15 cellular contexts compared by ENCODE assay signal in genomic region chr6:168451805-168452204, GRCh38. TPM values are rescaled to one million over a fixed set of nuclear protein-coding genes. Genes with fewer than 3 reads are reported as not detected.
DNase-seq lines count a peak whose midpoint lies in the region; ATAC-seq and TF ChIP-seq lines count a peak whose summit lies in the region.
"Had no signal": no experiment of that assay in that cellular context is flagged by ENCODE, and none has a peak within 500 bp of the region (broad histone marks: within the 10 kb centered on the region; RNA-seq: fewer than 3 reads in every experiment).

No MANE protein-coding gene starts in this region.

- H3K27me3 Mint-ChIP-seq in natural killer cell (ENCODE audit: low read depth in 2 of 2) = peaks cover 7 to 20% of the 10 kb centered on the region in 2 donors

- no peaks in the 10 kb centered on the region for H3K79me2 ChIP-seq in PC-3 (ENCODE audit: low read length)

- H3K36me3 Mint-ChIP-seq in natural killer cell = no peaks in the 10 kb centered on the region
- H3K36me3 Mint-ChIP-seq: activated naive CD4-positive, alpha-beta T cell treated with anti-CD3 and anti-CD28 coated beads, Interleukin-2, amount 50 U/mL, for 24 hours had no signal

- TF ChIP-seq CTCF in PC-3 (conservative IDR thresholded peaks at IDR 0.05; ENCODE audit: low read depth, low read length) (0 out of 2 replicates have a peak, but pooled peaks have one; percentile 13), fibroblast of the aortic adventitia (IDR thresholded peaks at IDR 0.05; ENCODE audit: insufficient read depth, low read length) (peak; percentile 54), natural killer cell (IDR thresholded peaks at IDR 0.05) (no peak)

- no TSS peak for BruUV-seq in PC-3 (replicated peaks; lab: Mats Ljungman, UMichigan)

- no peak for ATAC-seq in PC-3
- no peak for ATAC-seq in natural killer cell
- ATAC-seq: stimulated activated naive CD8-positive, alpha-beta T cell treated with anti-CD3 and anti-CD28 coated beads, Interleukin-15, amount 100 ng/mL, for 72 hours had no signal

- H3K4me1 Mint-ChIP-seq in natural killer cell = no peaks in the 10 kb centered on the region
- H3K4me1 Mint-ChIP-seq: activated naive CD4-positive, alpha-beta T cell treated with anti-CD3 and anti-CD28 coated beads, Interleukin-2, amount 50 U/mL, for 24 hours; stimulated activated naive CD8-positive, alpha-beta T cell treated with anti-CD3 and anti-CD28 coated beads, Interleukin-15, amount 100 ng/mL, for 72 hours had no signal

- no peak overlapping the region for H2AFZ ChIP-seq in PC-3 (ENCODE audit: low read length)

- H3K4me3 ChIP-seq in PC-3 (ENCODE audit: low read length) = no peak overlapping the region
- H3K4me3 ChIP-seq in fibroblast of the aortic adventitia (ENCODE audit: low read depth, low read length) = no peak overlapping the region
- peak overlapping the region; percentile 28 to 40 for H3K4me3 ChIP-seq in stomach smooth muscle (ENCODE audit: low read length in 2 of 2)

- H3K27me3 ChIP-seq in PC-3 (ENCODE audit: low read length) (peaks cover 23% of the 10 kb centered on the region; the same call in 1 of the 2 replicates), stomach smooth muscle (ENCODE audit: control insufficient read depth in 1 of 2, insufficient read depth in 2 of 2, low read length in 2 of 2) (no peaks in the 10 kb centered on the region)

- no peaks in the 10 kb centered on the region for H3K9me3 ChIP-seq in PC-3 (ENCODE audit: low read length)
- H3K9me3 ChIP-seq in stomach smooth muscle (ENCODE audit: control insufficient read depth in 2 of 2, low read length in 2 of 2) = no peaks in the 10 kb centered on the region

- no peaks in the 10 kb centered on the region for H3K9me2 ChIP-seq in PC-3 (replicated peaks; ENCODE audit: low read length)

- CTCF ChIA-PET in PC-3 (lab: Charles Lee) = no interaction called here

- H3K9me3 Mint-ChIP-seq in natural killer cell = no peaks in the 10 kb centered on the region
- H3K9me3 Mint-ChIP-seq: activated naive CD4-positive, alpha-beta T cell treated with anti-CD3 and anti-CD28 coated beads, Interleukin-2, amount 50 U/mL, for 24 hours; stimulated activated naive CD8-positive, alpha-beta T cell treated with anti-CD3 and anti-CD28 coated beads, Interleukin-15, amount 100 ng/mL, for 72 hours had no signal

- intact Hi-C loops in PC-3 (cut with micrococcal nuclease) = no loop called here
- intact Hi-C loops in natural killer cell (cut with micrococcal nuclease) = no loop called here

- DNase-seq in NCI-H2081 (lab: John Stamatoyannopoulos, UW) (peak; percentile 14 to 75), NCI-H2081 treated with DMSO at 0.1 percent for 48 hours (lab: John Stamatoyannopoulos, UW) (no peak), PC-3 (no peak), fibroblast of the aortic adventitia (ENCODE audit: low read depth) (no peak), natural killer cell (no peak), NCI-H510A treated with DMSO at 0.1 percent for 48 hours (lab: John Stamatoyannopoulos, UW) (no peak), AG20443 (ENCODE audit: low spot score) (no peak)
- DNase-seq: DMS153; MV-4-11; stimulated activated CD4-positive, alpha-beta T cell treated with anti-CD3 and anti-CD28 coated beads, Interleukin-4, amount 100 ng/mL, for 4 hours; stimulated activated naive CD8-positive, alpha-beta T cell treated with anti-CD3 and anti-CD28 coated beads, Interleukin-15, amount 100 ng/mL, for 72 hours had no signal

- POLR2A ChIA-PET in PC-3 (lab: Charles Lee; ENCODE audit: unreplicated experiment) = no interaction called here

- H3K4me1 ChIP-seq in PC-3 (ENCODE audit: insufficient read depth, low read length) (no peaks in the 10 kb centered on the region), stomach smooth muscle (ENCODE audit: control insufficient read depth, insufficient read depth, low read length) (peaks cover 76% of the 10 kb centered on the region)

- H3F3A ChIP-seq in PC-3 (ENCODE audit: low read length, unreplicated experiment) = no peaks in the 10 kb centered on the region

- H3K9ac ChIP-seq in PC-3 (ENCODE audit: low read length) = no peak overlapping the region
- peak overlapping the region in 1 of 2 donors; percentile 30 for H3K9ac ChIP-seq in stomach smooth muscle (ENCODE audit: low read length in 2 of 2)

- H3K36me3 ChIP-seq in PC-3 (ENCODE audit: low read depth, low read length) (no peaks in the 10 kb centered on the region), stomach smooth muscle (ENCODE audit: control insufficient read depth in 2 of 2, insufficient read depth in 2 of 2, low read length in 2 of 2) (peaks cover 0 to 2% of the 10 kb centered on the region in 2 donors)

- H3K27ac ChIP-seq in PC-3 (ENCODE audit: low read length) = no peak overlapping the region
- H3K27ac ChIP-seq in stomach smooth muscle (ENCODE audit: low read length) = peak overlapping the region; percentile 77

- no peak overlapping the region for H3K4me3 Mint-ChIP-seq in natural killer cell
- H3K4me3 Mint-ChIP-seq: activated naive CD4-positive, alpha-beta T cell treated with anti-CD3 and anti-CD28 coated beads, Interleukin-2, amount 50 U/mL, for 24 hours; stimulated activated naive CD8-positive, alpha-beta T cell treated with anti-CD3 and anti-CD28 coated beads, Interleukin-15, amount 100 ng/mL, for 72 hours had no signal

- H3K27ac Mint-ChIP-seq in natural killer cell = no peak overlapping the region
- H3K27ac Mint-ChIP-seq: activated naive CD4-positive, alpha-beta T cell treated with anti-CD3 and anti-CD28 coated beads, Interleukin-2, amount 50 U/mL, for 24 hours; stimulated activated naive CD8-positive, alpha-beta T cell treated with anti-CD3 and anti-CD28 coated beads, Interleukin-15, amount 100 ng/mL, for 72 hours had no signal

- H4K20me1 ChIP-seq in PC-3 (ENCODE audit: low read length) = no peaks in the 10 kb centered on the region

- no peak overlapping the region for H3K4me2 ChIP-seq in PC-3 (ENCODE audit: low read length)

RNA-seq across cellular contexts. Expression of gene SMOC2, which starts 10.8 kb away (rescaled TPM):
- not detected in 2 replicates for total RNA-seq in PC-3 (2014; rRNA removed)
- 0.09 TPM in 1 of 2 replicates, not detected in the other for total RNA-seq in fibroblast of the aortic adventitia (ENCODE audit: low replicate concordance)
- not detected for total RNA-seq in natural killer cell
- total RNA-seq: dermis microvascular lymphatic vessel endothelial cell, OCI-LY7 had no signal

Comparison
In these comparisons a context has a peak if more than half of its experiments do, and no peak if none do; other contexts are left out.
1. DNase-seq: peak in NCI-H2081 (2 of 2); none in NCI-H2081 treated with DMSO at 0.1 percent for 48 hours (single experiment), PC-3 (single experiment), fibroblast of the aortic adventitia (single experiment), natural killer cell (single experiment), NCI-H510A treated with DMSO at 0.1 percent for 48 hours (single experiment) and AG20443 (single experiment).
2. H3K4me3 ChIP-seq: peak in stomach smooth muscle (2 of 2); none in PC-3 (single experiment) and fibroblast of the aortic adventitia (single experiment).